Comparison of ENCODE assay signal across 24 cellular contexts in genomic region chr16:19173059-19173458, GRCh38. TPM values are rescaled to one million over a fixed set of nuclear protein-coding genes. Genes with fewer than 3 reads are reported as not detected.
"Had no signal": no experiment of that assay in that cellular context is flagged by ENCODE, and none has a peak within 500 bp of the region (broad histone marks: within the 10 kb centered on the region; RNA-seq: fewer than 3 reads in every experiment).

No MANE protein-coding gene starts in this region.

- H3K4me2 ChIP-seq: hepatocyte had no signal

- H3K4me3 ChIP-seq: hepatocyte, lung, ovary, sigmoid colon, spleen, stomach, testis, thyroid gland, transverse colon, upper lobe of right lung had no signal

- H3K36me3 Mint-ChIP-seq: natural killer cell treated with Interleukin-12 subunit alpha and Interleukin-12 subunit beta and Interleukin-15 and Interleukin-18, amount 100 ng/mL, for 72 hours; stimulated activated effector memory CD8-positive, alpha-beta T cell treated with anti-CD3 and anti-CD28 coated beads, Interleukin-12 subunit alpha, Interleukin-12 subunit beta, amount 100 ng/mL, for 72 hours had no signal

- H3K4me3 Mint-ChIP-seq: mesothelial cell of epicardium; naive B cell; natural killer cell treated with Interleukin-12 subunit alpha and Interleukin-12 subunit beta and Interleukin-15 and Interleukin-18, amount 100 ng/mL, for 72 hours; stimulated activated effector memory CD8-positive, alpha-beta T cell treated with anti-CD3 and anti-CD28 coated beads, Interleukin-12 subunit alpha, Interleukin-12 subunit beta, amount 100 ng/mL, for 72 hours had no signal

- H3K4me1 Mint-ChIP-seq: stimulated activated effector memory CD8-positive, alpha-beta T cell treated with anti-CD3 and anti-CD28 coated beads, Interleukin-12 subunit alpha, Interleukin-12 subunit beta, amount 100 ng/mL, for 72 hours had no signal

- H3K27ac Mint-ChIP-seq: mesothelial cell of epicardium; natural killer cell treated with Interleukin-12 subunit alpha and Interleukin-12 subunit beta and Interleukin-15 and Interleukin-18, amount 100 ng/mL, for 72 hours; progenitor cell of endocrine pancreas; stimulated activated effector memory CD8-positive, alpha-beta T cell treated with anti-CD3 and anti-CD28 coated beads, Interleukin-12 subunit alpha, Interleukin-12 subunit beta, amount 100 ng/mL, for 72 hours had no signal

- H3K4me1 ChIP-seq: testis, upper lobe of right lung had no signal

- H3K27me3 ChIP-seq: ovary, testis, thyroid gland, upper lobe of right lung had no signal

- H3K79me2 ChIP-seq: hepatocyte had no signal

- H2AFZ ChIP-seq: hepatocyte had no signal

- H3K9me3 Mint-ChIP-seq: mesothelial cell of epicardium; natural killer cell treated with Interleukin-12 subunit alpha and Interleukin-12 subunit beta and Interleukin-15 and Interleukin-18, amount 100 ng/mL, for 72 hours; stimulated activated effector memory CD8-positive, alpha-beta T cell treated with anti-CD3 and anti-CD28 coated beads, Interleukin-12 subunit alpha, Interleukin-12 subunit beta, amount 100 ng/mL, for 72 hours had no signal

- DNase-seq: islet precursor cell; left ventricle myocardium inferior; mesendoderm; naive B cell; ovary; retina; right cardiac atrium; sigmoid colon; small intestine; spleen; stimulated activated CD4-positive, alpha-beta T cell treated with anti-CD3 and anti-CD28 coated beads, Interleukin-4, amount 100 ng/mL, for 24 hours; stimulated activated naive CD8-positive, alpha-beta T cell treated with anti-CD3 and anti-CD28 coated beads, Interleukin-15, Interleukin-2, amounts not matched to agents 100 U/mL and 50 U/mL, for 24 hours; stomach; testis; thyroid gland; transverse colon; upper lobe of right lung had no signal

- H3K27ac ChIP-seq: hepatocyte, ovary, sigmoid colon, spleen, stomach, testis, thyroid gland, transverse colon, upper lobe of right lung had no signal

- ATAC-seq: natural killer cell treated with Interleukin-12 subunit alpha and Interleukin-12 subunit beta and Interleukin-15 and Interleukin-18, amount 100 ng/mL, for 72 hours; right cardiac atrium; stimulated activated effector memory CD8-positive, alpha-beta T cell treated with anti-CD3 and anti-CD28 coated beads, Interleukin-12 subunit alpha, Interleukin-12 subunit beta, amount 100 ng/mL, for 72 hours; stimulated activated naive CD8-positive, alpha-beta T cell treated with anti-CD3 and anti-CD28 coated beads, Interleukin-15, Interleukin-2, amounts not matched to agents 100 U/mL and 50 U/mL, for 24 hours; upper lobe of right lung had no signal

RNA-seq across cellular contexts. Expression of gene SYT17, which starts 5.0 kb away (rescaled TPM):
- total RNA-seq: natural killer cell treated with Interleukin-12 subunit alpha and Interleukin-12 subunit beta and Interleukin-15 and Interleukin-18, amount 100 ng/mL, for 72 hours had no signal

RNA-seq across cellular contexts. Expression of gene ITPRIPL2, which starts 59.3 kb away (rescaled TPM):
- polyA plus RNA-seq: neural cell had no signal
